ENCODE assay signal across 1 cellular context in genomic region chr4:7083597-7084563, GRCh38.
TF ChIP-seq lines count a peak whose summit lies in the region.

No MANE protein-coding gene starts in this region.

TF ChIP-seq in IMR-90, 13 proteins besides CTCF, POLR2A, EP300 and RAD21:
- no peak for TF ChIP-seq USF2 (IDR thresholded peaks at IDR 0.05; ENCODE audit: low read depth, low read length)
- TF ChIP-seq ELK1 (IDR thresholded peaks at IDR 0.05; ENCODE audit: borderline replicate concordance, low read depth, low read length) = no peak
- TF ChIP-seq CEBPB (IDR thresholded peaks at IDR 0.05; ENCODE audit: low read depth, low read length) = no peak
- TF ChIP-seq CHD1 (IDR thresholded peaks at IDR 0.05; ENCODE audit: low read depth, low read length) = no peak
- no peak for TF ChIP-seq SMC3 (IDR thresholded peaks at IDR 0.05; ENCODE audit: low read depth, low read length)
- TF ChIP-seq FOS (IDR thresholded peaks at IDR 0.05; ENCODE audit: low read depth, low read length) = no peak
- TF ChIP-seq RCOR1 (IDR thresholded peaks at IDR 0.05; ENCODE audit: insufficient replicate concordance, low read length) = no peak
- no peak for TF ChIP-seq NFE2L2 (IDR thresholded peaks at IDR 0.05; ENCODE audit: low read depth, low read length)
